Comparison of ENCODE assay signal across 12 cellular contexts in the genomic region with DNA sequence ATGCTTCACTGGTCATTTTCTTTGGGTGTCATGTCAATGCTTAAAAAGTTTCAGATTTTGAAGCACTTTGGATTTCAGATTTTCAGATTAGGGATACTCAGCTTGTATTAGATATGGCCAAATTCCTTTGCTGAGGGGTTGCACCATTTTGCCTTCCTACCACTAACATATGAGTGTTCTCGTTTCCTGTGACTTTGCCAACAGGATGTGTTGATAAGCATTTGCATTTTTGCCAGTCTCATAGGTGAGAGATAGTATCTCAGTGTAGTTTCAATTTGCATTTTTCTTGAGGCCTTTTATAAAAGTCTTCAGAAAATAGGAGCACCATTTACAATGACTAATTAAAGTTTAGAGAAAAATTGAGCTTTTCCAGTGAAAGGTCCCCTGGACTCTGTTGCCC.
A peak's percentile ranks its signal among the peaks of the same experiment; 100 is the strongest.
DNase-seq lines count a peak whose midpoint lies in the region; ATAC-seq, FAIRE-seq and TF ChIP-seq lines count a peak whose summit lies in the region.
"Had no signal": no experiment of that assay in that cellular context is flagged by ENCODE, and none has a peak within 500 bp of the region (broad histone marks: within the 10 kb centered on the region; RNA-seq: fewer than 3 reads in every experiment).

No MANE protein-coding gene starts in this region.

- POLR2A ChIA-PET in activated CD4-positive, alpha-beta memory T cell treated with anti-CD3 and anti-CD28 coated beads, Interleukin-2, amount 10 ng/mL, durations not matched to agents 7 days and 5 days (lab: Charles Lee) = interaction anchor here (1.2 to 1.5 kb wide), 3 partner anchors 10 to 26 kb away, joined by 3 to 8 read pairs (median 3); no protein-coding TSS in a partner anchor

- CTCF ChIA-PET in activated CD4-positive, alpha-beta memory T cell treated with anti-CD3 and anti-CD28 coated beads, Interleukin-2, amount 10 ng/mL, durations not matched to agents 7 days and 5 days (lab: Charles Lee) = interaction anchor here (1.3 kb wide), 1 partner anchor 88 kb away, joined by 4 read pairs; no protein-coding TSS in a partner anchor

- FAIRE-seq in pancreas (lab: Jason Lieb, UNC) = peak; percentile 5
- FAIRE-seq: A204.1, keratinocyte had no signal

- H3K27me3 Mint-ChIP-seq in activated CD4-positive, alpha-beta T cell treated with anti-CD3 and anti-CD28 coated beads, Interleukin-2, amount 10 ng/mL, durations not matched to agents 24 days and 14 days = no peaks in the 10 kb centered on the region
- H3K27me3 Mint-ChIP-seq in activated CD4-positive, alpha-beta memory T cell treated with anti-CD3 and anti-CD28 coated beads, Interleukin-2, amount 10 ng/mL, durations not matched to agents 7 days and 5 days = no peaks in the 10 kb centered on the region

- TF ChIP-seq CTCF in pancreas (IDR thresholded peaks at IDR 0.05) = no peak

- ATAC-seq in HG03066 (IDR thresholded peaks at IDR 0.05; ENCODE audit: low read depth, unreplicated experiment) (peak; percentile 44), pancreas (no peak), GM19397 (IDR thresholded peaks at IDR 0.05; ENCODE audit: unreplicated experiment) (no peak)

- peaks cover 11% of the 10 kb centered on the region for H3K36me3 Mint-ChIP-seq in activated CD4-positive, alpha-beta T cell treated with anti-CD3 and anti-CD28 coated beads, Interleukin-2, amount 10 ng/mL, durations not matched to agents 24 days and 14 days (ENCODE audit: low read depth)
- H3K36me3 Mint-ChIP-seq in activated CD4-positive, alpha-beta memory T cell treated with anti-CD3 and anti-CD28 coated beads, Interleukin-2, amount 10 ng/mL, durations not matched to agents 7 days and 5 days (ENCODE audit: low read depth) = peaks cover 9% of the 10 kb centered on the region

- 13 to 21% methylated on average over 1 of the region's 1 CpG for WGBS in pancreas, 2 donors

- peak overlapping the region; percentile 15 for H3K27ac Mint-ChIP-seq in activated CD4-positive, alpha-beta T cell treated with anti-CD3 and anti-CD28 coated beads, Interleukin-2, amount 10 ng/mL, durations not matched to agents 24 days and 14 days
- peak overlapping the region; percentile 76 for H3K27ac Mint-ChIP-seq in activated CD4-positive, alpha-beta memory T cell treated with anti-CD3 and anti-CD28 coated beads, Interleukin-2, amount 10 ng/mL, durations not matched to agents 7 days and 5 days

- H3K36me3 ChIP-seq in pancreas = no peaks in the 10 kb centered on the region

- no peaks in the 10 kb centered on the region for H3K27me3 ChIP-seq in pancreas
- H3K27me3 ChIP-seq: tibial nerve had no signal

- no peak overlapping the region for H3K4me3 ChIP-seq in pancreas
- H3K4me3 ChIP-seq: tibial nerve had no signal

- peak overlapping the region; percentile 21 for H3K4me3 Mint-ChIP-seq in activated CD4-positive, alpha-beta T cell treated with anti-CD3 and anti-CD28 coated beads, Interleukin-2, amount 10 ng/mL, durations not matched to agents 24 days and 14 days
- no peak overlapping the region for H3K4me3 Mint-ChIP-seq in activated CD4-positive, alpha-beta memory T cell treated with anti-CD3 and anti-CD28 coated beads, Interleukin-2, amount 10 ng/mL, durations not matched to agents 7 days and 5 days

- no peaks in the 10 kb centered on the region for H3K9me3 Mint-ChIP-seq in activated CD4-positive, alpha-beta T cell treated with anti-CD3 and anti-CD28 coated beads, Interleukin-2, amount 10 ng/mL, durations not matched to agents 24 days and 14 days
- no peaks in the 10 kb centered on the region for H3K9me3 Mint-ChIP-seq in activated CD4-positive, alpha-beta memory T cell treated with anti-CD3 and anti-CD28 coated beads, Interleukin-2, amount 10 ng/mL, durations not matched to agents 7 days and 5 days

- H3K9me3 ChIP-seq in pancreas = no peaks in the 10 kb centered on the region
- H3K9me3 ChIP-seq: tibial nerve had no signal

- peak; percentile 64 for DNase-seq in activated CD4-positive, alpha-beta T cell treated with anti-CD3 and anti-CD28 coated beads, Interleukin-2, amount 10 ng/mL, durations not matched to agents 24 days and 14 days
- DNase-seq in activated CD4-positive, alpha-beta T cell treated with anti-CD3 and anti-CD28 coated beads for 4 hours = no peak
- no peak for DNase-seq in activated CD4-positive, alpha-beta memory T cell treated with anti-CD3 and anti-CD28 coated beads, Interleukin-2, amount 10 ng/mL, durations not matched to agents 7 days and 5 days
- DNase-seq in pancreas (no peak), NCI-H524 treated with DMSO at 0.1 percent for 48 hours (lab: John Stamatoyannopoulos, UW) (no peak), cerebellar cortex (ENCODE audit: low spot score) (no peak)

- H3K4me1 ChIP-seq in pancreas = no peaks in the 10 kb centered on the region

- H3K4me1 Mint-ChIP-seq in activated CD4-positive, alpha-beta T cell treated with anti-CD3 and anti-CD28 coated beads, Interleukin-2, amount 10 ng/mL, durations not matched to agents 24 days and 14 days = peaks cover 30% of the 10 kb centered on the region
- H3K4me1 Mint-ChIP-seq in activated CD4-positive, alpha-beta memory T cell treated with anti-CD3 and anti-CD28 coated beads, Interleukin-2, amount 10 ng/mL, durations not matched to agents 7 days and 5 days = peaks cover 49% of the 10 kb centered on the region

- H3K27ac ChIP-seq in pancreas = no peak overlapping the region
- H3K27ac ChIP-seq: epithelial cell of prostate had no signal

- intact Hi-C loops in activated CD4-positive, alpha-beta T cell treated with anti-CD3 and anti-CD28 coated beads, Interleukin-2, amount 10 ng/mL, durations not matched to agents 24 days and 14 days (cut with micrococcal nuclease) = no loop called here
- intact Hi-C loops in pancreas (cut with DNase I) = no loop called here
